25 cellular contexts compared by ENCODE assay signal in the genomic region with DNA sequence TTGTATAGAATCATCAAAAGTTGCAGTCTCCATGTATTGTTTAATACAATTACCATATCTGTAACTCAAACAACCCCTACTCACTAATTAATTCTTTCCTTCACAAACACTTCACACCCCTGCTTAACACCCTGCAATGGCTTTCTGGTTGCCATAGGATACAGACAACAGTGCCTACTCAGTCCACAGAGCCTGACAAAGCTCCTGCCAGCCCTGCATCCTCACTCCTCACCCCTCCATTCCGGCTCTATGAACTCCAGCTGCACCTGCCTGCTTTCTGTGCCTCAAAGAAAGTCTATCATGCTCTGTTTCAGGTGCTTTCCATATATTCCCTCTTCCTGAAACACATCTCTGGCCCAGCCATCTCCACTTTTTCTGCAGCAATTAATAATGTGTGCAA.
A peak's percentile ranks its signal among the peaks of the same experiment; 100 is the strongest.
DNase-seq lines count a peak whose midpoint lies in the region; ATAC-seq, FAIRE-seq and TF ChIP-seq lines count a peak whose summit lies in the region.
"Had no signal": no experiment of that assay in that cellular context is flagged by ENCODE, and none has a peak within 500 bp of the region (broad histone marks: within the 10 kb centered on the region; RNA-seq: fewer than 3 reads in every experiment).

No MANE protein-coding gene starts in this region.

- TF ChIP-seq CTCF in K562 (IDR thresholded peaks at IDR 0.05 in 2 of 3, conservative IDR thresholded peaks at IDR 0.05 in 1 of 3; ENCODE audit: insufficient read depth in 2 of 3, low read depth in 1 of 3, low read length in 3 of 3) (no peak), chondrocyte (IDR thresholded peaks at IDR 0.05) (no peak)
- TF ChIP-seq CTCF in activated CD8-positive, alpha-beta T cell treated with anti-CD3 and anti-CD28 coated beads for 36 hours (IDR thresholded peaks at IDR 0.05): no peak

- no peaks in the 10 kb centered on the region for H3K27me3 Mint-ChIP-seq in chondrocyte (ENCODE audit: low read depth)
- H3K27me3 Mint-ChIP-seq in activated CD8-positive, alpha-beta T cell treated with anti-CD3 and anti-CD28 coated beads for 36 hours: peaks cover 5% of the 10 kb centered on the region
- peaks cover 4% of the 10 kb centered on the region for H3K27me3 Mint-ChIP-seq in activated T-helper 17 cell treated with anti-CD3 and anti-CD28 coated beads, Interleukin-2, amount 50 U/mL, for 72 hours

- BruUV-seq in K562 (replicated peaks; lab: Mats Ljungman, UMichigan): no TSS peak

- no peak overlapping the region for H3K9ac ChIP-seq in K562 (ENCODE audit: insufficient read depth in 1 of 2, low read depth in 2 of 2, low read length in 2 of 2)
- H3K9ac ChIP-seq: BLaER1 treated with 17β-estradiol and CSF1 and Interleukin-3, amounts not matched to agents 10 nM and 100 nM had no signal

- H3K9me3 Mint-ChIP-seq in chondrocyte (ENCODE audit: low read depth): no peaks in the 10 kb centered on the region
- no peaks in the 10 kb centered on the region for H3K9me3 Mint-ChIP-seq in activated CD8-positive, alpha-beta T cell treated with anti-CD3 and anti-CD28 coated beads for 36 hours
- no peaks in the 10 kb centered on the region for H3K9me3 Mint-ChIP-seq in activated T-helper 17 cell treated with anti-CD3 and anti-CD28 coated beads, Interleukin-2, amount 50 U/mL, for 72 hours
- H3K9me3 Mint-ChIP-seq: neural crest cell; T-helper 1 cell treated with Interleukin-12 subunit alpha and Interleukin-12 subunit beta and Interleukin-4 antibody, amounts not matched to agents 30 μg/mL and 1 μg/mL, for 36 hours had no signal

- ATAC-seq in K562: no peak
- no peak for ATAC-seq in activated CD8-positive, alpha-beta T cell treated with anti-CD3 and anti-CD28 coated beads for 36 hours
- ATAC-seq in activated T-helper 17 cell treated with anti-CD3 and anti-CD28 coated beads, Interleukin-2, amount 50 U/mL, for 72 hours (replicated peaks): no peak
- ATAC-seq: HCT116, left lobe of liver, Right ventricle myocardium inferior had no signal

- no peaks in the 10 kb centered on the region for H3K27me3 ChIP-seq in K562 (ENCODE audit: control insufficient read depth in 2 of 2, insufficient read depth in 2 of 2, low read length in 2 of 2)
- H3K27me3 ChIP-seq: BLaER1 treated with 17β-estradiol and CSF1 and Interleukin-3, amounts not matched to agents 10 nM and 100 nM; esophagus muscularis mucosa; MG63 had no signal

- no peaks in the 10 kb centered on the region for H3K36me3 ChIP-seq in K562 (ENCODE audit: control insufficient read depth, insufficient read depth, low read length)
- H3K36me3 ChIP-seq: BLaER1 treated with 17β-estradiol and CSF1 and Interleukin-3, amounts not matched to agents 10 nM and 100 nM; esophagus muscularis mucosa; MG63; prostate gland had no signal

- no peaks in the 10 kb centered on the region for H3K79me2 ChIP-seq in K562 (ENCODE audit: control insufficient read depth, insufficient read depth, low read length)

- no peak for TF ChIP-seq EP300 in K562 (IDR thresholded peaks at IDR 0.05; ENCODE audit: low read length)

- no peak overlapping the region for H2AFZ ChIP-seq in K562 (ENCODE audit: low read depth, low read length)

- H4K20me1 ChIP-seq in K562 (replicated peaks; ENCODE audit: control insufficient read depth, insufficient read depth, low read length): no peaks in the 10 kb centered on the region
- H4K20me1 ChIP-seq: BLaER1 treated with 17β-estradiol and CSF1 and Interleukin-3, amounts not matched to agents 10 nM and 100 nM had no signal

- no peak overlapping the region for H3K27ac Mint-ChIP-seq in chondrocyte (ENCODE audit: unreplicated experiment)
- no peak overlapping the region for H3K27ac Mint-ChIP-seq in activated CD8-positive, alpha-beta T cell treated with anti-CD3 and anti-CD28 coated beads for 36 hours
- no peak overlapping the region for H3K27ac Mint-ChIP-seq in activated T-helper 17 cell treated with anti-CD3 and anti-CD28 coated beads, Interleukin-2, amount 50 U/mL, for 72 hours
- H3K27ac Mint-ChIP-seq: IgD-negative memory B cell; T-helper 1 cell treated with Interleukin-12 subunit alpha and Interleukin-12 subunit beta and Interleukin-4 antibody, amounts not matched to agents 30 μg/mL and 1 μg/mL, for 36 hours had no signal

- H3K9me1 ChIP-seq in K562 (ENCODE audit: control insufficient read depth, insufficient read depth, low read length): no peaks in the 10 kb centered on the region

- no peaks in the 10 kb centered on the region for H3K4me1 ChIP-seq in K562 (replicated peaks in 1 of 2; ENCODE audit: control insufficient read depth in 2 of 2, insufficient read depth in 2 of 2, low read length in 2 of 2)
- H3K4me1 ChIP-seq: prostate gland had no signal

- POLR2A ChIA-PET in K562 (lab: Yijun Ruan, JAX): no interaction called here
- POLR2A ChIA-PET in activated CD8-positive, alpha-beta T cell treated with anti-CD3 and anti-CD28 coated beads for 36 hours (lab: Charles Lee): no interaction called here

- DNase-seq in NCI-H2081 (lab: John Stamatoyannopoulos, UW): peak; percentile 13 to 63
- no peak for DNase-seq in NCI-H2081 treated with DMSO at 0.1 percent for 48 hours (lab: John Stamatoyannopoulos, UW)
- peak; percentile 60 for DNase-seq in NCI-H2029 treated with DMSO at 0.1 percent for 48 hours (lab: John Stamatoyannopoulos, UW)
- no peak for DNase-seq in K562 (ENCODE audit: extremely low read depth in 1 of 4, low spot score in 3 of 4)
- DNase-seq in renal cortical epithelial cell (ENCODE audit: low read depth): peak; percentile 61
- DNase-seq in chondrocyte (ENCODE audit: low spot score): no peak
- DNase-seq in activated CD8-positive, alpha-beta T cell treated with anti-CD3 and anti-CD28 coated beads for 36 hours: no peak
- DNase-seq: activated naive CD4-positive, alpha-beta T cell treated with Interleukin-2 at 50 U/mL for 16 hours; activated T-cell treated with anti-CD3 and anti-CD28 coated beads for 4 hours; central memory CD4-positive, alpha-beta T cell; MG63; midbrain; stimulated activated CD4-positive, alpha-beta T cell treated with anti-CD3 and anti-CD28 coated beads, Interleukin-4, amount 100 ng/mL, for 24 hours had no signal

- H3K4me2 ChIP-seq in K562 (ENCODE audit: insufficient read depth, low read length): no peak overlapping the region
- H3K4me2 ChIP-seq: BLaER1 treated with 17β-estradiol and CSF1 and Interleukin-3, amounts not matched to agents 10 nM and 100 nM had no signal

- peaks cover 24% of the 10 kb centered on the region for H3K4me1 Mint-ChIP-seq in chondrocyte (ENCODE audit: low read depth)
- H3K4me1 Mint-ChIP-seq in activated CD8-positive, alpha-beta T cell treated with anti-CD3 and anti-CD28 coated beads for 36 hours (ENCODE audit: low read depth): peaks cover 19% of the 10 kb centered on the region
- no peaks in the 10 kb centered on the region for H3K4me1 Mint-ChIP-seq in activated T-helper 17 cell treated with anti-CD3 and anti-CD28 coated beads, Interleukin-2, amount 50 U/mL, for 72 hours
- H3K4me1 Mint-ChIP-seq: IgD-negative memory B cell had no signal

- no peak for FAIRE-seq in K562 (lab: Jason Lieb, UNC)
- FAIRE-seq: A204.1 had no signal

- in situ Hi-C loops in K562 (cut with MboI): no loop called here

- no peak for TF ChIP-seq POLR2A in K562 (conservative IDR thresholded peaks at IDR 0.05)

- no peak overlapping the region for H3K27ac ChIP-seq in K562 (ENCODE audit: extremely low read depth, low read depth, low read length)
- H3K27ac ChIP-seq: BLaER1 treated with 17β-estradiol and CSF1 and Interleukin-3, amounts not matched to agents 10 nM and 100 nM; esophagus muscularis mucosa; HL-60; prostate gland had no signal

- TF ChIP-seq RAD21 in K562 (CRISPR knock-in tag; conservative IDR thresholded peaks at IDR 0.05 in 1 of 2, IDR thresholded peaks at IDR 0.05 in 1 of 2): no peak

- no peaks in the 10 kb centered on the region for H3K36me3 Mint-ChIP-seq in chondrocyte (ENCODE audit: low read depth)
- H3K36me3 Mint-ChIP-seq in activated CD8-positive, alpha-beta T cell treated with anti-CD3 and anti-CD28 coated beads for 36 hours (ENCODE audit: low read depth): no peaks in the 10 kb centered on the region
- H3K36me3 Mint-ChIP-seq in activated T-helper 17 cell treated with anti-CD3 and anti-CD28 coated beads, Interleukin-2, amount 50 U/mL, for 72 hours (ENCODE audit: low read depth): no peaks in the 10 kb centered on the region
- H3K36me3 Mint-ChIP-seq: IgD-negative memory B cell had no signal

- CTCF ChIA-PET in K562 (lab: Yijun Ruan, JAX; ENCODE audit: low intra/inter-chr PET ratio): no interaction called here
- CTCF ChIA-PET in activated CD8-positive, alpha-beta T cell treated with anti-CD3 and anti-CD28 coated beads for 36 hours (lab: Charles Lee): no interaction called here

- no peaks in the 10 kb centered on the region for H3K9me3 ChIP-seq in K562 (replicated peaks; ENCODE audit: control insufficient read depth, insufficient read depth, low read depth, low read length)
- H3K9me3 ChIP-seq: esophagus muscularis mucosa, MG63, prostate gland had no signal

- intact Hi-C loops in K562 (cut with micrococcal nuclease): no loop called here
- intact Hi-C loops in activated CD8-positive, alpha-beta T cell treated with anti-CD3 and anti-CD28 coated beads for 36 hours (cut with micrococcal nuclease): no loop called here

- no peak overlapping the region for H3K4me3 Mint-ChIP-seq in chondrocyte (ENCODE audit: unreplicated experiment)
- H3K4me3 Mint-ChIP-seq in activated CD8-positive, alpha-beta T cell treated with anti-CD3 and anti-CD28 coated beads for 36 hours: no peak overlapping the region
- H3K4me3 Mint-ChIP-seq in activated T-helper 17 cell treated with anti-CD3 and anti-CD28 coated beads, Interleukin-2, amount 50 U/mL, for 72 hours: no peak overlapping the region
- H3K4me3 Mint-ChIP-seq: neural crest cell; T-helper 1 cell treated with Interleukin-12 subunit alpha and Interleukin-12 subunit beta and Interleukin-4 antibody, amounts not matched to agents 30 μg/mL and 1 μg/mL, for 36 hours had no signal

- H3K4me3 ChIP-seq in K562: no peak overlapping the region
- H3K4me3 ChIP-seq: BLaER1 treated with 17β-estradiol and CSF1 and Interleukin-3, amounts not matched to agents 10 nM and 100 nM; esophagus muscularis mucosa; MG63; prostate gland had no signal

- WGBS in K562 (ENCODE audit: insufficient coverage, low coverage, missing lambda C conversion rate): 0% methylated on average over 1 of the region's 1 CpG

TF ChIP-seq in K562, 482 proteins besides CTCF, POLR2A, EP300 and RAD21 (continues in another document):
- TF ChIP-seq ZNF586 (CRISPR knock-in tag; conservative IDR thresholded peaks at IDR 0.05): no peak
- TF ChIP-seq, protein P1, sequence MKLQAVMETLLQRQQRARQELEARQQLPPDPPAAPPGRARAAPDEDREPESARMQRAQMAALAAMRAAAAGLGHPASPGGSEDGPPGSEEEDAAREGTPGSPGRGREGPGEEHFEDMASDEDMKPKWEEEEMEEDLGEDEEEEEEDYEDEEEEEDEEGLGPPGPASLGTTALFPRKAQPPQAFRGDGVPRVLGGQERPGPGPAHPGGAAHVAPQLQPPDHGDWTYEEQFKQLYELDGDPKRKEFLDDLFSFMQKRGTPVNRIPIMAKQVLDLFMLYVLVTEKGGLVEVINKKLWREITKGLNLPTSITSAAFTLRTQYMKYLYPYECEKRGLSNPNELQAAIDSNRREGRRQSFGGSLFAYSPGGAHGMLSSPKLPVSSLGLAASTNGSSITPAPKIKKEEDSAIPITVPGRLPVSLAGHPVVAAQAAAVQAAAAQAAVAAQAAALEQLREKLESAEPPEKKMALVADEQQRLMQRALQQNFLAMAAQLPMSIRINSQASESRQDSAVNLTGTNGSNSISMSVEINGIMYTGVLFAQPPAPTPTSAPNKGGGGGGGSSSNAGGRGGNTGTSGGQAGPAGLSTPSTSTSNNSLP (IDR thresholded peaks at IDR 0.05; ENCODE audit: borderline replicate concordance, low read depth, low read length): no peak

Comparison
In these comparisons a context has a peak if more than half of its experiments do, and no peak if none do; other contexts are left out.
1. DNase-seq: peak in NCI-H2081 (2 of 2), NCI-H2029 treated with DMSO at 0.1 percent for 48 hours (single experiment) and renal cortical epithelial cell (single experiment); none in NCI-H2081 treated with DMSO at 0.1 percent for 48 hours (single experiment), K562 (0 of 4), chondrocyte (single experiment) and activated CD8-positive, alpha-beta T cell treated with anti-CD3 and anti-CD28 coated beads for 36 hours (single experiment).